In the genomic region with DNA sequence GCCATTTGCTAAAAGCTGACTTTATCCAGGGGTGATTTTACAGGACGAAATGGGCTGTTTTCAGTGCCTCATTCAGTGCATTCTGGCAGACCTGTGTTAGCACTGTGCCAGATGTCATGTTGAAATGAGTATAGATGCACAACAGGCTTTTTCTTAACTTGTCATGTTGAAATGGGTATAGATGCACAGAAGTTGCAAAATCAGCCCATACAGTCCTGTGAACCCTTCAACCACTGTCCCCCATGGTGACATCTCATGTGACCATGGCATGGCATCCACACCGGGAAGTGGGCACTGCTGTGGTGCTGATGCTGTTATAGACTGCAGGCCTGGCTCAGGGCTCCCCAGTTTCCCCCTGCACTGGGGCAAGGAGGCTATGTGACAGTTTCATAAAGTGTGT, we compare ENCODE assay signal across 1 cellular context.
TF ChIP-seq lines count a peak whose summit lies in the region.

No MANE protein-coding gene starts in this region.

TF ChIP-seq in WTC11, 78 proteins besides CTCF, POLR2A, EP300 and RAD21 (continued from another document):
- TF ChIP-seq, protein P1, sequence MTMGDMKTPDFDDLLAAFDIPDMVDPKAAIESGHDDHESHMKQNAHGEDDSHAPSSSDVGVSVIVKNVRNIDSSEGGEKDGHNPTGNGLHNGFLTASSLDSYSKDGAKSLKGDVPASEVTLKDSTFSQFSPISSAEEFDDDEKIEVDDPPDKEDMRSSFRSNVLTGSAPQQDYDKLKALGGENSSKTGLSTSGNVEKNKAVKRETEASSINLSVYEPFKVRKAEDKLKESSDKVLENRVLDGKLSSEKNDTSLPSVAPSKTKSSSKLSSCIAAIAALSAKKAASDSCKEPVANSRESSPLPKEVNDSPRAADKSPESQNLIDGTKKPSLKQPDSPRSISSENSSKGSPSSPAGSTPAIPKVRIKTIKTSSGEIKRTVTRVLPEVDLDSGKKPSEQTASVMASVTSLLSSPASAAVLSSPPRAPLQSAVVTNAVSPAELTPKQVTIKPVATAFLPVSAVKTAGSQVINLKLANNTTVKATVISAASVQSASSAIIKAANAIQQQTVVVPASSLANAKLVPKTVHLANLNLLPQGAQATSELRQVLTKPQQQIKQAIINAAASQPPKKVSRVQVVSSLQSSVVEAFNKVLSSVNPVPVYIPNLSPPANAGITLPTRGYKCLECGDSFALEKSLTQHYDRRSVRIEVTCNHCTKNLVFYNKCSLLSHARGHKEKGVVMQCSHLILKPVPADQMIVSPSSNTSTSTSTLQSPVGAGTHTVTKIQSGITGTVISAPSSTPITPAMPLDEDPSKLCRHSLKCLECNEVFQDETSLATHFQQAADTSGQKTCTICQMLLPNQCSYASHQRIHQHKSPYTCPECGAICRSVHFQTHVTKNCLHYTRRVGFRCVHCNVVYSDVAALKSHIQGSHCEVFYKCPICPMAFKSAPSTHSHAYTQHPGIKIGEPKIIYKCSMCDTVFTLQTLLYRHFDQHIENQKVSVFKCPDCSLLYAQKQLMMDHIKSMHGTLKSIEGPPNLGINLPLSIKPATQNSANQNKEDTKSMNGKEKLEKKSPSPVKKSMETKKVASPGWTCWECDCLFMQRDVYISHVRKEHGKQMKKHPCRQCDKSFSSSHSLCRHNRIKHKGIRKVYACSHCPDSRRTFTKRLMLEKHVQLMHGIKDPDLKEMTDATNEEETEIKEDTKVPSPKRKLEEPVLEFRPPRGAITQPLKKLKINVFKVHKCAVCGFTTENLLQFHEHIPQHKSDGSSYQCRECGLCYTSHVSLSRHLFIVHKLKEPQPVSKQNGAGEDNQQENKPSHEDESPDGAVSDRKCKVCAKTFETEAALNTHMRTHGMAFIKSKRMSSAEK (CRISPR knock-in tag; IDR thresholded peaks at IDR 0.05; ENCODE audit: borderline replicate concordance) = no peak
- TF ChIP-seq, protein P2, sequence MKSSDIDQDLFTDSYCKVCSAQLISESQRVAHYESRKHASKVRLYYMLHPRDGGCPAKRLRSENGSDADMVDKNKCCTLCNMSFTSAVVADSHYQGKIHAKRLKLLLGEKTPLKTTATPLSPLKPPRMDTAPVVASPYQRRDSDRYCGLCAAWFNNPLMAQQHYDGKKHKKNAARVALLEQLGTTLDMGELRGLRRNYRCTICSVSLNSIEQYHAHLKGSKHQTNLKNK (CRISPR knock-in tag; IDR thresholded peaks at IDR 0.05) = no peak
- TF ChIP-seq, protein P3, sequence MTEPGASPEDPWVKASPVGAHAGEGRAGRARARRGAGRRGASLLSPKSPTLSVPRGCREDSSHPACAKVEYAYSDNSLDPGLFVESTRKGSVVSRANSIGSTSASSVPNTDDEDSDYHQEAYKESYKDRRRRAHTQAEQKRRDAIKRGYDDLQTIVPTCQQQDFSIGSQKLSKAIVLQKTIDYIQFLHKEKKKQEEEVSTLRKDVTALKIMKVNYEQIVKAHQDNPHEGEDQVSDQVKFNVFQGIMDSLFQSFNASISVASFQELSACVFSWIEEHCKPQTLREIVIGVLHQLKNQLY (CRISPR knock-in tag; IDR thresholded peaks at IDR 0.05) = no peak
- TF ChIP-seq TEAD4 (CRISPR knock-in tag; IDR thresholded peaks at IDR 0.05) (no peak), IRF2 (CRISPR knock-in tag; IDR thresholded peaks at IDR 0.05; ENCODE audit: borderline replicate concordance, low read depth) (no peak), PRRX2 (CRISPR knock-in tag; IDR thresholded peaks at IDR 0.05) (no peak), FOXJ3 (CRISPR knock-in tag; IDR thresholded peaks at IDR 0.05; ENCODE audit: borderline replicate concordance) (no peak), NR2C2 (CRISPR knock-in tag; IDR thresholded peaks at IDR 0.05) (no peak), SOX15 (CRISPR knock-in tag; IDR thresholded peaks at IDR 0.05) (no peak)
- TF ChIP-seq, protein P4, sequence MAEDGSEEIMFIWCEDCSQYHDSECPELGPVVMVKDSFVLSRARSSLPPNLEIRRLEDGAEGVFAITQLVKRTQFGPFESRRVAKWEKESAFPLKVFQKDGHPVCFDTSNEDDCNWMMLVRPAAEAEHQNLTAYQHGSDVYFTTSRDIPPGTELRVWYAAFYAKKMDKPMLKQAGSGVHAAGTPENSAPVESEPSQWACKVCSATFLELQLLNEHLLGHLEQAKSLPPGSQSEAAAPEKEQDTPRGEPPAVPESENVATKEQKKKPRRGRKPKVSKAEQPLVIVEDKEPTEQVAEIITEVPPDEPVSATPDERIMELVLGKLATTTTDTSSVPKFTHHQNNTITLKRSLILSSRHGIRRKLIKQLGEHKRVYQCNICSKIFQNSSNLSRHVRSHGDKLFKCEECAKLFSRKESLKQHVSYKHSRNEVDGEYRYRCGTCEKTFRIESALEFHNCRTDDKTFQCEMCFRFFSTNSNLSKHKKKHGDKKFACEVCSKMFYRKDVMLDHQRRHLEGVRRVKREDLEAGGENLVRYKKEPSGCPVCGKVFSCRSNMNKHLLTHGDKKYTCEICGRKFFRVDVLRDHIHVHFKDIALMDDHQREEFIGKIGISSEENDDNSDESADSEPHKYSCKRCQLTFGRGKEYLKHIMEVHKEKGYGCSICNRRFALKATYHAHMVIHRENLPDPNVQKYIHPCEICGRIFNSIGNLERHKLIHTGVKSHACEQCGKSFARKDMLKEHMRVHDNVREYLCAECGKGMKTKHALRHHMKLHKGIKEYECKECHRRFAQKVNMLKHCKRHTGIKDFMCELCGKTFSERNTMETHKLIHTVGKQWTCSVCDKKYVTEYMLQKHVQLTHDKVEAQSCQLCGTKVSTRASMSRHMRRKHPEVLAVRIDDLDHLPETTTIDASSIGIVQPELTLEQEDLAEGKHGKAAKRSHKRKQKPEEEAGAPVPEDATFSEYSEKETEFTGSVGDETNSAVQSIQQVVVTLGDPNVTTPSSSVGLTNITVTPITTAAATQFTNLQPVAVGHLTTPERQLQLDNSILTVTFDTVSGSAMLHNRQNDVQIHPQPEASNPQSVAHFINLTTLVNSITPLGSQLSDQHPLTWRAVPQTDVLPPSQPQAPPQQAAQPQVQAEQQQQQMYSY (CRISPR knock-in tag; IDR thresholded peaks at IDR 0.05) = no peak
- TF ChIP-seq, protein P5, sequence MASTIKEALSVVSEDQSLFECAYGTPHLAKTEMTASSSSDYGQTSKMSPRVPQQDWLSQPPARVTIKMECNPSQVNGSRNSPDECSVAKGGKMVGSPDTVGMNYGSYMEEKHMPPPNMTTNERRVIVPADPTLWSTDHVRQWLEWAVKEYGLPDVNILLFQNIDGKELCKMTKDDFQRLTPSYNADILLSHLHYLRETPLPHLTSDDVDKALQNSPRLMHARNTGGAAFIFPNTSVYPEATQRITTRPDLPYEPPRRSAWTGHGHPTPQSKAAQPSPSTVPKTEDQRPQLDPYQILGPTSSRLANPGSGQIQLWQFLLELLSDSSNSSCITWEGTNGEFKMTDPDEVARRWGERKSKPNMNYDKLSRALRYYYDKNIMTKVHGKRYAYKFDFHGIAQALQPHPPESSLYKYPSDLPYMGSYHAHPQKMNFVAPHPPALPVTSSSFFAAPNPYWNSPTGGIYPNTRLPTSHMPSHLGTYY (CRISPR knock-in tag; IDR thresholded peaks at IDR 0.05) = no peak
TF ChIP-seq in WTC11: peak in this region for 0.
